Comparison of ENCODE assay signal across 2 cellular contexts in the genomic region with DNA sequence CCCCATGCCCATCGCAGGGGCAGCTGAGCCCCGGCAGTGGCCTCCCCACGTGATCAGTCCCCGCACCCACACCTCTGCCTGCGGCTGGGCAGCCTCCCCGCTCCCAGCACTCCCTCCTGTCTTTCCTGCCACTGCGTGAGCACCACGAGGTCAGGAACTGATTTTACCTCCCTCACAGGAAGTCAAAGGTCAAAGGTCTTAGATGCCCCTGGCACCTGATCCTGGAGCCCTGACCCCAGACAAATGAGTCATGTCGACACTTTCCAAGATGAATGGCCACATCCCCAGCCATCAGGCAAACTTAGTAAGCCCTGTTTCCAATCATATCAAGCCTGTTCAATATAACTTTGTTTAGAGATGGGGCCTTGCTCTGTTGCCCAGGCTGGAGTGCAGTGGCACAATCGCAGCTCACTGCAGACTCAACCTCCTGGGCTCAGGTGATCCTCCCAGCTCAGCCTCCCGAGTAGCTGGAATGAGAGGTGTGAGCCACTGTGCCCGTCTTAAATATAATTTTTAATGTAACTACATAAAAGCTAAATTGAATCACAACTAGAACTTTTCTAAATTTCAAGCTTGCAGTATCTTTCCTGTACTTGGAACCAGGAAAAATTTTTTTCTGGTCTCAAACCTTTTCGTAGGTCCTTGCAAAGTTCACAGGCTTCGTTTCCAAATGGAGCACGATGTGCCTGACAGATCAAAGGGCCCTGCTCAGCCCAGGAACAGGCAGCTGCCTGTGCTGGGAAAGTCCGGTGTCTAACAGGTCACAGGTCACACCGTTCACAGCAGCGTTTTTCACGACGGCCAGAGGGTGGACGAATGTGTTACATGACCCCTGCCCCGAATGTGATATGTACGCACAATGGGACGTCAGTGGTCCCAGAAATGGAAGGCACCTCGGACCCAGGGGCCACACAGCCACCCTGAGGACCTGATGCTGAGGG.
A peak's percentile ranks its signal among the peaks of the same experiment; 100 is the strongest.
TF ChIP-seq lines count a peak whose summit lies in the region.

No MANE protein-coding gene starts in this region.

TF ChIP-seq in SK-N-SH treated with all-trans-retinoic acid at 6 μM for 48 hours, 23 proteins besides CTCF, POLR2A, EP300 and RAD21 (continued from another document):
- TF ChIP-seq, protein P1, sequence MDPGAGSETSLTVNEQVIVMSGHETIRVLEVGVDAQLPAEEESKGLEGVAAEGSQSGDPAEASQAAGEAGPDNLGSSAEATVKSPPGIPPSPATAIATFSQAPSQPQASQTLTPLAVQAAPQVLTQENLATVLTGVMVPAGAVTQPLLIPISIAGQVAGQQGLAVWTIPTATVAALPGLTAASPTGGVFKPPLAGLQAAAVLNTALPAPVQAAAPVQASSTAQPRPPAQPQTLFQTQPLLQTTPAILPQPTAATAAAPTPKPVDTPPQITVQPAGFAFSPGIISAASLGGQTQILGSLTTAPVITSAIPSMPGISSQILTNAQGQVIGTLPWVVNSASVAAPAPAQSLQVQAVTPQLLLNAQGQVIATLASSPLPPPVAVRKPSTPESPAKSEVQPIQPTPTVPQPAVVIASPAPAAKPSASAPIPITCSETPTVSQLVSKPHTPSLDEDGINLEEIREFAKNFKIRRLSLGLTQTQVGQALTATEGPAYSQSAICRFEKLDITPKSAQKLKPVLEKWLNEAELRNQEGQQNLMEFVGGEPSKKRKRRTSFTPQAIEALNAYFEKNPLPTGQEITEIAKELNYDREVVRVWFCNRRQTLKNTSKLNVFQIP (CRISPR knock-in tag; IDR thresholded peaks at IDR 0.05; ENCODE audit: borderline replicate concordance, low read depth), result no peak
- TF ChIP-seq ARNTL (CRISPR knock-in tag; IDR thresholded peaks at IDR 0.05; ENCODE audit: borderline replicate concordance, low read depth), result no peak
- TF ChIP-seq ZNF565 (CRISPR knock-in tag; conservative IDR thresholded peaks at IDR 0.05; ENCODE audit: low read depth), result no peak
- TF ChIP-seq ZFP3 (CRISPR knock-in tag; IDR thresholded peaks at IDR 0.05), result no peak

TF ChIP-seq in HepG2, 621 proteins besides CTCF, POLR2A, EP300 and RAD21 (continued from another document and continues in another):
- TF ChIP-seq ZNF567 (CRISPR knock-in tag; IDR thresholded peaks at IDR 0.05; ENCODE audit: borderline replicate concordance) (no peak), SP1 (IDR thresholded peaks at IDR 0.05) (no peak), SP1 (CRISPR knock-in tag; IDR thresholded peaks at IDR 0.05) (no peak), NCOR1 (IDR thresholded peaks at IDR 0.05; ENCODE audit: borderline replicate concordance, low read length) (peak; percentile 77), GABPA (IDR thresholded peaks at IDR 0.05; ENCODE audit: low read depth, low read length) (no peak; the same call in 1 of the 2 replicates), GABPA (CRISPR knock-in tag; IDR thresholded peaks at IDR 0.05; ENCODE audit: low read depth) (peak; percentile 77), ZNF143 (CRISPR knock-in tag; IDR thresholded peaks at IDR 0.05) (peak; percentile 43; the same call in 1 of the 2 replicates), ZMYM4 (CRISPR knock-in tag; IDR thresholded peaks at IDR 0.05) (no peak), ETV6 (CRISPR knock-in tag; conservative IDR thresholded peaks at IDR 0.05) (no peak), NR2F1 (CRISPR knock-in tag; IDR thresholded peaks at IDR 0.05) (peak; percentile 91 to 97), ZNF138 (CRISPR knock-in tag; IDR thresholded peaks at IDR 0.05; ENCODE audit: low read depth) (no peak), KLF11 (CRISPR knock-in tag; IDR thresholded peaks at IDR 0.05) (no peak), MATR3 (CRISPR knock-in tag; IDR thresholded peaks at IDR 0.05) (no peak), ZFP90 (CRISPR knock-in tag; IDR thresholded peaks at IDR 0.05; ENCODE audit: borderline replicate concordance) (no peak), ZIK1 (CRISPR knock-in tag; IDR thresholded peaks at IDR 0.05; ENCODE audit: borderline replicate concordance, low read depth) (no peak), BRD4 (CRISPR knock-in tag; IDR thresholded peaks at IDR 0.05) (no peak), FIP1L1 (IDR thresholded peaks at IDR 0.05; ENCODE audit: borderline replicate concordance, insufficient read depth, low read depth, low read length) (no peak), ZNF3 (CRISPR knock-in tag; IDR thresholded peaks at IDR 0.05) (no peak), AKAP8 (CRISPR knock-in tag; IDR thresholded peaks at IDR 0.05) (0 out of 2 replicates have a peak, but pooled peaks have one; percentile 49), KDM4B (CRISPR knock-in tag; IDR thresholded peaks at IDR 0.05) (0 out of 2 replicates have a peak, but pooled peaks have one; percentile 41), IRX3 (CRISPR knock-in tag; IDR thresholded peaks at IDR 0.05; ENCODE audit: borderline replicate concordance, low read depth) (no peak), HIVEP1 (CRISPR knock-in tag; IDR thresholded peaks at IDR 0.05) (no peak; the same call in none of the 2 replicates), MYC (CRISPR knock-in tag; IDR thresholded peaks at IDR 0.05; ENCODE audit: borderline replicate concordance) (peak; percentile 65), ZBTB7B (CRISPR knock-in tag; IDR thresholded peaks at IDR 0.05) (peak; percentile 53; the same call in 1 of the 2 replicates), TMF1 (CRISPR knock-in tag; IDR thresholded peaks at IDR 0.05; ENCODE audit: low read depth) (0 out of 2 replicates have a peak, but pooled peaks have one; percentile 23), ZSCAN25 (CRISPR knock-in tag; IDR thresholded peaks at IDR 0.05) (peak; percentile 82; the same call in 1 of the 2 replicates), MIER2 (CRISPR knock-in tag; IDR thresholded peaks at IDR 0.05) (no peak), RCOR2 (CRISPR knock-in tag; IDR thresholded peaks at IDR 0.05) (no peak), KMT2B (CRISPR knock-in tag; IDR thresholded peaks at IDR 0.05) (0 out of 2 replicates have a peak, but pooled peaks have one; percentile 24), FOXM1 (CRISPR knock-in tag; IDR thresholded peaks at IDR 0.05) (no peak), NR2F2 (IDR thresholded peaks at IDR 0.05; ENCODE audit: borderline replicate concordance, low read depth) (peak; percentile 91), ZNF605 (CRISPR knock-in tag; IDR thresholded peaks at IDR 0.05) (peak; percentile 90), PCBP2 (optimal IDR thresholded peaks at IDR 0.05; ENCODE audit: low read depth, low read length, poor library complexity, severe bottlenecking) (no peak), ZFY (CRISPR knock-in tag; IDR thresholded peaks at IDR 0.05) (peak; percentile 42; the same call in 1 of the 2 replicates), ZNF10 (CRISPR knock-in tag; IDR thresholded peaks at IDR 0.05; ENCODE audit: borderline replicate concordance, low read depth) (no peak), NFYB (CRISPR knock-in tag; IDR thresholded peaks at IDR 0.05) (no peak), ZNF772 (CRISPR knock-in tag; IDR thresholded peaks at IDR 0.05) (peak; percentile 62; the same call in 1 of the 2 replicates), SUZ12 (IDR thresholded peaks at IDR 0.05; ENCODE audit: low read depth, low read length) (no peak), HOXA5 (CRISPR knock-in tag; IDR thresholded peaks at IDR 0.05) (0 out of 2 replicates have a peak, but pooled peaks have one; percentile 70), ZNF839 (CRISPR knock-in tag; IDR thresholded peaks at IDR 0.05; ENCODE audit: borderline replicate concordance) (no peak), CREM (IDR thresholded peaks at IDR 0.05) (peak; percentile 47), CREM (CRISPR knock-in tag; IDR thresholded peaks at IDR 0.05) (no peak), GLI4 (CRISPR knock-in tag; IDR thresholded peaks at IDR 0.05; ENCODE audit: borderline replicate concordance) (no peak), NCOA5 (CRISPR knock-in tag; IDR thresholded peaks at IDR 0.05) (no peak)
- TF ChIP-seq, protein P2, sequence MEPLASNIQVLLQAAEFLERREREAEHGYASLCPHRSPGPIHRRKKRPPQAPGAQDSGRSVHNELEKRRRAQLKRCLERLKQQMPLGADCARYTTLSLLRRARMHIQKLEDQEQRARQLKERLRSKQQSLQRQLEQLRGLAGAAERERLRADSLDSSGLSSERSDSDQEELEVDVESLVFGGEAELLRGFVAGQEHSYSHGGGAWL (CRISPR knock-in tag; IDR thresholded peaks at IDR 0.05), result peak; percentile 50; the same call in 1 of the 2 replicates
- TF ChIP-seq, protein P3, sequence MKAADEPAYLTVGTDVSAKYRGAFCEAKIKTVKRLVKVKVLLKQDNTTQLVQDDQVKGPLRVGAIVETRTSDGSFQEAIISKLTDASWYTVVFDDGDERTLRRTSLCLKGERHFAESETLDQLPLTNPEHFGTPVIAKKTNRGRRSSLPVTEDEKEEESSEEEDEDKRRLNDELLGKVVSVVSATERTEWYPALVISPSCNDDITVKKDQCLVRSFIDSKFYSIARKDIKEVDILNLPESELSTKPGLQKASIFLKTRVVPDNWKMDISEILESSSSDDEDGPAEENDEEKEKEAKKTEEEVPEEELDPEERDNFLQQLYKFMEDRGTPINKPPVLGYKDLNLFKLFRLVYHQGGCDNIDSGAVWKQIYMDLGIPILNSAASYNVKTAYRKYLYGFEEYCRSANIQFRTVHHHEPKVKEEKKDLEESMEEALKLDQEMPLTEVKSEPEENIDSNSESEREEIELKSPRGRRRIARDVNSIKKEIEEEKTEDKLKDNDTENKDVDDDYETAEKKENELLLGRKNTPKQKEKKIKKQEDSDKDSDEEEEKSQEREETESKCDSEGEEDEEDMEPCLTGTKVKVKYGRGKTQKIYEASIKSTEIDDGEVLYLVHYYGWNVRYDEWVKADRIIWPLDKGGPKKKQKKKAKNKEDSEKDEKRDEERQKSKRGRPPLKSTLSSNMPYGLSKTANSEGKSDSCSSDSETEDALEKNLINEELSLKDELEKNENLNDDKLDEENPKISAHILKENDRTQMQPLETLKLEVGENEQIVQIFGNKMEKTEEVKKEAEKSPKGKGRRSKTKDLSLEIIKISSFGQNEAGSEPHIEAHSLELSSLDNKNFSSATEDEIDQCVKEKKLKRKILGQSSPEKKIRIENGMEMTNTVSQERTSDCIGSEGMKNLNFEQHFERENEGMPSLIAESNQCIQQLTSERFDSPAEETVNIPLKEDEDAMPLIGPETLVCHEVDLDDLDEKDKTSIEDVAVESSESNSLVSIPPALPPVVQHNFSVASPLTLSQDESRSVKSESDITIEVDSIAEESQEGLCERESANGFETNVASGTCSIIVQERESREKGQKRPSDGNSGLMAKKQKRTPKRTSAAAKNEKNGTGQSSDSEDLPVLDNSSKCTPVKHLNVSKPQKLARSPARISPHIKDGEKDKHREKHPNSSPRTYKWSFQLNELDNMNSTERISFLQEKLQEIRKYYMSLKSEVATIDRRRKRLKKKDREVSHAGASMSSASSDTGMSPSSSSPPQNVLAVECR (CRISPR knock-in tag; IDR thresholded peaks at IDR 0.05; ENCODE audit: borderline replicate concordance), result peak; percentile 2; the same call in 1 of the 2 replicates
- TF ChIP-seq, protein P4, sequence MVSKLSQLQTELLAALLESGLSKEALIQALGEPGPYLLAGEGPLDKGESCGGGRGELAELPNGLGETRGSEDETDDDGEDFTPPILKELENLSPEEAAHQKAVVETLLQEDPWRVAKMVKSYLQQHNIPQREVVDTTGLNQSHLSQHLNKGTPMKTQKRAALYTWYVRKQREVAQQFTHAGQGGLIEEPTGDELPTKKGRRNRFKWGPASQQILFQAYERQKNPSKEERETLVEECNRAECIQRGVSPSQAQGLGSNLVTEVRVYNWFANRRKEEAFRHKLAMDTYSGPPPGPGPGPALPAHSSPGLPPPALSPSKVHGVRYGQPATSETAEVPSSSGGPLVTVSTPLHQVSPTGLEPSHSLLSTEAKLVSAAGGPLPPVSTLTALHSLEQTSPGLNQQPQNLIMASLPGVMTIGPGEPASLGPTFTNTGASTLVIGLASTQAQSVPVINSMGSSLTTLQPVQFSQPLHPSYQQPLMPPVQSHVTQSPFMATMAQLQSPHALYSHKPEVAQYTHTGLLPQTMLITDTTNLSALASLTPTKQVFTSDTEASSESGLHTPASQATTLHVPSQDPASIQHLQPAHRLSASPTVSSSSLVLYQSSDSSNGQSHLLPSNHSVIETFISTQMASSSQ (IDR thresholded peaks at IDR 0.05; ENCODE audit: low read depth), result no peak
- TF ChIP-seq, protein P4 (CRISPR knock-in tag; IDR thresholded peaks at IDR 0.05; ENCODE audit: borderline replicate concordance), result 0 out of 2 replicates have a peak, but pooled peaks have one; percentile 17
- TF ChIP-seq, protein P5, sequence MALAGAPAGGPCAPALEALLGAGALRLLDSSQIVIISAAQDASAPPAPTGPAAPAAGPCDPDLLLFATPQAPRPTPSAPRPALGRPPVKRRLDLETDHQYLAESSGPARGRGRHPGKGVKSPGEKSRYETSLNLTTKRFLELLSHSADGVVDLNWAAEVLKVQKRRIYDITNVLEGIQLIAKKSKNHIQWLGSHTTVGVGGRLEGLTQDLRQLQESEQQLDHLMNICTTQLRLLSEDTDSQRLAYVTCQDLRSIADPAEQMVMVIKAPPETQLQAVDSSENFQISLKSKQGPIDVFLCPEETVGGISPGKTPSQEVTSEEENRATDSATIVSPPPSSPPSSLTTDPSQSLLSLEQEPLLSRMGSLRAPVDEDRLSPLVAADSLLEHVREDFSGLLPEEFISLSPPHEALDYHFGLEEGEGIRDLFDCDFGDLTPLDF (CRISPR knock-in tag; IDR thresholded peaks at IDR 0.05), result no peak
- TF ChIP-seq, protein P6, sequence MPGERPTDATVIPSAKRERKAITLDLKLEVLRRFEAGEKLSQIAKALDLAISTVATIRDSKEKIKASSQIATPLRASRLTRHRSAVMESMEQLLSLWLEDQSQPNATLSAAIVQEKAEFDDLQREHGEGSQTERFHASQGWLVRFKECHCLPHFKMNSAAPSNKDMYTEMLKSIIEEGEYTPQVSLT (CRISPR knock-in tag; IDR thresholded peaks at IDR 0.05; ENCODE audit: borderline replicate concordance, low read depth), result no peak
- TF ChIP-seq, protein P7, sequence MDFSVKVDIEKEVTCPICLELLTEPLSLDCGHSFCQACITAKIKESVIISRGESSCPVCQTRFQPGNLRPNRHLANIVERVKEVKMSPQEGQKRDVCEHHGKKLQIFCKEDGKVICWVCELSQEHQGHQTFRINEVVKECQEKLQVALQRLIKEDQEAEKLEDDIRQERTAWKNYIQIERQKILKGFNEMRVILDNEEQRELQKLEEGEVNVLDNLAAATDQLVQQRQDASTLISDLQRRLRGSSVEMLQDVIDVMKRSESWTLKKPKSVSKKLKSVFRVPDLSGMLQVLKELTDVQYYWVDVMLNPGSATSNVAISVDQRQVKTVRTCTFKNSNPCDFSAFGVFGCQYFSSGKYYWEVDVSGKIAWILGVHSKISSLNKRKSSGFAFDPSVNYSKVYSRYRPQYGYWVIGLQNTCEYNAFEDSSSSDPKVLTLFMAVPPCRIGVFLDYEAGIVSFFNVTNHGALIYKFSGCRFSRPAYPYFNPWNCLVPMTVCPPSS (IDR thresholded peaks at IDR 0.05), result no peak
